ENCODE assay signal across 1 cellular context in genomic region chr3:129162729-129163579, GRCh38.
TF ChIP-seq lines count a peak whose summit lies in the region.

No MANE protein-coding gene starts in this region.

TF ChIP-seq in SK-N-SH treated with all-trans-retinoic acid at 6 μM for 48 hours, 23 proteins besides CTCF, POLR2A, EP300 and RAD21 (continued from another document):
- no peak for TF ChIP-seq TSHZ2 (CRISPR knock-in tag; IDR thresholded peaks at IDR 0.05)
- TF ChIP-seq BACH2 (CRISPR knock-in tag; IDR thresholded peaks at IDR 0.05; ENCODE audit: borderline replicate concordance), result no peak
- no peak for TF ChIP-seq CSDC2 (CRISPR knock-in tag; IDR thresholded peaks at IDR 0.05)
- no peak for TF ChIP-seq CSRNP3 (CRISPR knock-in tag; IDR thresholded peaks at IDR 0.05)
- TF ChIP-seq TOX (CRISPR knock-in tag; IDR thresholded peaks at IDR 0.05; ENCODE audit: borderline replicate concordance), result no peak
- no peak for TF ChIP-seq ZFP3 (CRISPR knock-in tag; IDR thresholded peaks at IDR 0.05)
- no peak for TF ChIP-seq ZNF8 (CRISPR knock-in tag; IDR thresholded peaks at IDR 0.05)
- TF ChIP-seq RARB (CRISPR knock-in tag; IDR thresholded peaks at IDR 0.05), result no peak
- TF ChIP-seq SNAI2 (CRISPR knock-in tag; IDR thresholded peaks at IDR 0.05), result no peak
- no peak for TF ChIP-seq ZC3H10 (CRISPR knock-in tag; IDR thresholded peaks at IDR 0.05)
- no peak for TF ChIP-seq OSR1 (CRISPR knock-in tag; IDR thresholded peaks at IDR 0.05)
- TF ChIP-seq CREB5 (CRISPR knock-in tag; IDR thresholded peaks at IDR 0.05; ENCODE audit: low read depth), result no peak
- TF ChIP-seq ARNTL (CRISPR knock-in tag; IDR thresholded peaks at IDR 0.05; ENCODE audit: borderline replicate concordance, low read depth), result no peak
- TF ChIP-seq ZNF70 (CRISPR knock-in tag; IDR thresholded peaks at IDR 0.05), result no peak
TF ChIP-seq in SK-N-SH treated with all-trans-retinoic acid at 6 μM for 48 hours: peak in this region for 0.
